26 cellular contexts compared by ENCODE assay signal in the genomic region with DNA sequence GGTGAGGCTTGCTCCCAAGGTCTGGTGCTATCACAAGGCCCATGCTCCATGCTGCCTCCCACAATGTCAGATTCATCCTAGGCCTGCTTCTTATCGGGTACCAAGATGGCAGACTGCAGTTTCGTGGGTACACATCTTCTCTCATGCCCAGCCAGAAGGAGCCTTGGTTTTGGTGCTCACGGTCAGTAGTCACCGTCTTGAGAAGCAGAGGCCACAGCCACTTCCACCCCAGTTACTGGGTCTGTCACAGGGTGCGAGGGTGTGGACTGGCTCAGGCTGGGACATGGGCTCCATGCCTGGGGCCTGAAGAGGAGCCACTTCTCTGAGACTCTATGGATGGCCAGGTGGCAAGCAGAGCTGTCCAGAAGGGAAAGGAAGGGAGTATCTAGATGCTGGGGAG.
DNase-seq lines count a peak whose midpoint lies in the region; ATAC-seq, FAIRE-seq and TF ChIP-seq lines count a peak whose summit lies in the region.
"Had no signal": no experiment of that assay in that cellular context is flagged by ENCODE, and none has a peak within 500 bp of the region (broad histone marks: within the 10 kb centered on the region; RNA-seq: fewer than 3 reads in every experiment).

No MANE protein-coding gene starts in this region.

- no peak for TF ChIP-seq POLR2A in H1 (IDR thresholded peaks at IDR 0.05; ENCODE audit: control extremely low read depth in 1 of 2, low read depth in 2 of 2, low read length in 2 of 2)

- no peak overlapping the region for H3K9ac ChIP-seq in H1 (replicated peaks in 1 of 4; ENCODE audit: extremely low read depth in 1 of 4, low read depth in 3 of 4, low read length in 3 of 4)
- H3K9ac ChIP-seq: KMS-11 had no signal

- no peak overlapping the region for H4K5ac ChIP-seq in H1 (ENCODE audit: insufficient read length, low read depth, low read length)

- H3K79me1 ChIP-seq in H1 (ENCODE audit: low read depth, low read length): no peaks in the 10 kb centered on the region

- H3K27me3 Mint-ChIP-seq in activated CD8-positive, alpha-beta memory T cell treated with anti-CD3 and anti-CD28 coated beads, Interleukin-2, amount 10 ng/mL, durations not matched to agents 7 days and 5 days: no peaks in the 10 kb centered on the region
- no peaks in the 10 kb centered on the region for H3K27me3 Mint-ChIP-seq in osteocyte (ENCODE audit: unreplicated experiment)
- H3K27me3 Mint-ChIP-seq in type B pancreatic cell: no peaks in the 10 kb centered on the region

- no peaks in the 10 kb centered on the region for H3K36me3 ChIP-seq in H1 (ENCODE audit: control insufficient read depth in 2 of 4, insufficient read depth in 4 of 4, low read length in 3 of 4)
- no peaks in the 10 kb centered on the region for H3K36me3 ChIP-seq in mucosa of descending colon (ENCODE audit: low read depth)
- H3K36me3 ChIP-seq: BE2C had no signal

- POLR2A ChIA-PET in H1 (lab: Charles Lee; ENCODE audit: partially characterized antibody): no interaction called here

- H3K9me3 Mint-ChIP-seq in activated CD8-positive, alpha-beta memory T cell treated with anti-CD3 and anti-CD28 coated beads, Interleukin-2, amount 10 ng/mL, durations not matched to agents 7 days and 5 days (ENCODE audit: low read depth): no peaks in the 10 kb centered on the region
- H3K9me3 Mint-ChIP-seq in osteocyte (ENCODE audit: unreplicated experiment): no peaks in the 10 kb centered on the region
- H3K9me3 Mint-ChIP-seq in type B pancreatic cell: no peaks in the 10 kb centered on the region

- H2BK5ac ChIP-seq in H1 (ENCODE audit: low read depth, low read length): peak overlapping the region; percentile 52; the same call in 1 of the 2 replicates

- no peak for TF ChIP-seq EP300 in H1 (IDR thresholded peaks at IDR 0.05; ENCODE audit: borderline replicate concordance in 1 of 2, low read depth in 2 of 2, low read length in 2 of 2)

- CTCF ChIA-PET in activated CD8-positive, alpha-beta memory T cell treated with anti-CD3 and anti-CD28 coated beads, Interleukin-2, amount 10 ng/mL, durations not matched to agents 7 days and 5 days (lab: Charles Lee): no interaction called here
- CTCF ChIA-PET in H1 (lab: Charles Lee; ENCODE audit: partially characterized antibody): no interaction called here

- H3K9me3 ChIP-seq in H1 (ENCODE audit: insufficient read depth in 2 of 2, low read depth in 1 of 2, low read length in 1 of 2) (peaks cover 0 to 4% of the 10 kb centered on the region in 2 experiments; a peak in 1 of 4 replicates), mucosa of descending colon (no peaks in the 10 kb centered on the region)
- H3K9me3 ChIP-seq: BE2C had no signal

- H2BK20ac ChIP-seq in H1 (ENCODE audit: low read length): 0 out of 2 replicates have a peak overlapping the region, but pooled peaks have one; percentile 3

- peak overlapping the region; percentile 1; the same call in 1 of the 2 replicates for H2BK15ac ChIP-seq in H1 (ENCODE audit: low read length)

- no peaks in the 10 kb centered on the region for H3K36me3 Mint-ChIP-seq in activated CD8-positive, alpha-beta memory T cell treated with anti-CD3 and anti-CD28 coated beads, Interleukin-2, amount 10 ng/mL, durations not matched to agents 7 days and 5 days
- H3K36me3 Mint-ChIP-seq in osteocyte (ENCODE audit: unreplicated experiment) (no peaks in the 10 kb centered on the region), type B pancreatic cell (no peaks in the 10 kb centered on the region)
- H3K36me3 Mint-ChIP-seq: IgD-negative memory B cell had no signal

- ATAC-seq in activated CD8-positive, alpha-beta memory T cell treated with anti-CD3 and anti-CD28 coated beads, Interleukin-2, amount 10 ng/mL, durations not matched to agents 7 days and 5 days: no peak
- ATAC-seq in HG03469 (IDR thresholded peaks at IDR 0.05; ENCODE audit: unreplicated experiment) (no peak), mucosa of descending colon (no peak)
- ATAC-seq: Panc1 had no signal

- H3K27me3 ChIP-seq in H1 (replicated peaks in 1 of 4; ENCODE audit: control insufficient read depth in 3 of 4, extremely low read depth in 1 of 4, insufficient read depth in 3 of 4, low read length in 3 of 4): no peaks in the 10 kb centered on the region; a peak in 1 of 7 replicates
- H3K27me3 ChIP-seq: BE2C had no signal

- no peak overlapping the region for H3K27ac ChIP-seq in H1 (ENCODE audit: low read depth, low read length)
- H3K27ac ChIP-seq: 22Rv1, HL-60, KMS-11, RWPE1 had no signal

- no peaks in the 10 kb centered on the region for H3K23me2 ChIP-seq in H1 (ENCODE audit: low read depth, low read length)

- H2AK5ac ChIP-seq in H1 (ENCODE audit: low read depth, low read length): no peak overlapping the region

- H2AFZ ChIP-seq in H1 (ENCODE audit: low read length): no peak overlapping the region

- DNase-seq in activated CD8-positive, alpha-beta memory T cell treated with anti-CD3 and anti-CD28 coated beads, Interleukin-2, amount 50 U/mL, for 48 hours: peak; percentile 7
- no peak for DNase-seq in activated CD8-positive, alpha-beta memory T cell treated with anti-CD3 and anti-CD28 coated beads, Interleukin-2, amount 10 ng/mL, durations not matched to agents 7 days and 5 days
- DNase-seq in H1 (ENCODE audit: low read depth in 1 of 2, low spot score in 2 of 2): peak in 1 of 2 experiments; percentile 32
- DNase-seq in osteocyte (ENCODE audit: extremely low spot score, unreplicated experiment): peak; percentile 67
- DNase-seq in type B pancreatic cell (ENCODE audit: extremely low spot score, unreplicated experiment): peak; percentile 56
- no peak for DNase-seq in stimulated activated naive CD4-positive, alpha-beta T cell treated with Interleukin-2 at 50 U/mL for 16 hours (lab: John Stamatoyannopoulos, UW)
- DNase-seq in mucosa of descending colon: no peak
- DNase-seq: BE2C, Calu3, DMS153, H7, NCI-H1092, NCI-H1436, NCI-H187, NCI-H2081 treated with DMSO at 0.1 percent for 48 hours, NCI-H2171, NCI-H226, NCI-H510A, SHP77 had no signal

- TF ChIP-seq RAD21 in H1 (IDR thresholded peaks at IDR 0.05 in 1 of 2, conservative IDR thresholded peaks at IDR 0.05 in 1 of 2; ENCODE audit: low read depth in 2 of 2, low read length in 2 of 2): no peak

- 96% methylated on average over 5 of the region's 5 CpGs; no CpG with 5 or more reads in 1 of the 2 experiments for WGBS in H1 (ENCODE audit: extremely low coverage in 1 of 2, insufficient coverage in 1 of 2, insufficient read length in 1 of 2, insufficient replicate concordance in 2 of 2, low coverage in 1 of 2, low lambda C conversion rate in 2 of 2, missing lambda C conversion rate in 1 of 2), 2 experiments

- H2BK12ac ChIP-seq in H1 (ENCODE audit: low read depth, low read length): peak overlapping the region; percentile 33; the same call in 1 of the 2 replicates

- H3K4me3 Mint-ChIP-seq in activated CD8-positive, alpha-beta memory T cell treated with anti-CD3 and anti-CD28 coated beads, Interleukin-2, amount 10 ng/mL, durations not matched to agents 7 days and 5 days: no peak overlapping the region
- H3K4me3 Mint-ChIP-seq in osteocyte (ENCODE audit: unreplicated experiment) (no peak overlapping the region), type B pancreatic cell (no peak overlapping the region)
- H3K4me3 Mint-ChIP-seq: IgD-negative memory B cell had no signal

- no peak overlapping the region for H3K4me2 ChIP-seq in H1 (ENCODE audit: insufficient read depth in 1 of 2, low read depth in 2 of 2, low read length in 2 of 2)
- H3K4me2 ChIP-seq: KMS-11 had no signal

- intact Hi-C loops in mucosa of descending colon (cut with DNase I, micrococcal nuclease): no loop called here

- no peak overlapping the region for H3K23ac ChIP-seq in H1 (ENCODE audit: insufficient read length)

- no peak overlapping the region for H3K56ac ChIP-seq in H1 (replicated peaks; ENCODE audit: insufficient read length, low read depth, low read length)

- no peak overlapping the region for H2BK120ac ChIP-seq in H1 (replicated peaks; ENCODE audit: low read depth, low read length)

- no peak overlapping the region for H3K4me3 ChIP-seq in H1 (ENCODE audit: extremely low read depth in 1 of 4, insufficient read depth in 2 of 4, low read depth in 3 of 4, low read length in 4 of 4)
- no peak overlapping the region for H3K4me3 ChIP-seq in mucosa of descending colon

- no peak overlapping the region for H3K18ac ChIP-seq in H1 (ENCODE audit: extremely low read depth, low read length)

- no peak for FAIRE-seq in H1 (lab: Jason Lieb, UNC)

- H3K79me2 ChIP-seq in H1 (ENCODE audit: control insufficient read depth in 1 of 2, insufficient read depth in 2 of 2, low read length in 2 of 2): no peaks in the 10 kb centered on the region

- no peak overlapping the region for H3K27ac Mint-ChIP-seq in activated CD8-positive, alpha-beta memory T cell treated with anti-CD3 and anti-CD28 coated beads, Interleukin-2, amount 10 ng/mL, durations not matched to agents 7 days and 5 days
- no peak overlapping the region for H3K27ac Mint-ChIP-seq in osteocyte (ENCODE audit: unreplicated experiment)
- no peak overlapping the region for H3K27ac Mint-ChIP-seq in type B pancreatic cell
- H3K27ac Mint-ChIP-seq: IgD-negative memory B cell had no signal

- no peak overlapping the region for H3K14ac ChIP-seq in H1 (ENCODE audit: insufficient read length)

- no peak overlapping the region for H4K91ac ChIP-seq in H1 (replicated peaks; ENCODE audit: insufficient read length, low read length)

- H4K8ac ChIP-seq in H1 (ENCODE audit: extremely low read depth, insufficient read depth, low read length): peak overlapping the region; percentile 28

- H3K4me1 Mint-ChIP-seq in activated CD8-positive, alpha-beta memory T cell treated with anti-CD3 and anti-CD28 coated beads, Interleukin-2, amount 10 ng/mL, durations not matched to agents 7 days and 5 days: no peaks in the 10 kb centered on the region
- no peaks in the 10 kb centered on the region for H3K4me1 Mint-ChIP-seq in osteocyte (ENCODE audit: unreplicated experiment)
- peaks cover 20% of the 10 kb centered on the region for H3K4me1 Mint-ChIP-seq in type B pancreatic cell (ENCODE audit: unreplicated experiment)
- H3K4me1 Mint-ChIP-seq: IgD-negative memory B cell had no signal

- H4K20me1 ChIP-seq in H1 (replicated peaks in 1 of 2; ENCODE audit: control insufficient read depth in 1 of 2, insufficient read depth in 2 of 2, low read length in 2 of 2): no peaks in the 10 kb centered on the region

- H3K4ac ChIP-seq in H1 (replicated peaks; ENCODE audit: insufficient read length, low read depth, low read length): no peak overlapping the region

- peaks cover 0 to 18% (median 6%) of the 10 kb centered on the region in 4 experiments; a peak in 5 of 7 replicates for H3K4me1 ChIP-seq in H1 (replicated peaks in 1 of 4; ENCODE audit: control insufficient read depth in 3 of 4, insufficient read depth in 4 of 4, low read length in 3 of 4)
- H3K4me1 ChIP-seq in mucosa of descending colon (ENCODE audit: low read depth): no peaks in the 10 kb centered on the region
- H3K4me1 ChIP-seq: BE2C had no signal

- TF ChIP-seq CTCF in H1 (IDR thresholded peaks at IDR 0.05; ENCODE audit: control extremely low read depth in 1 of 3, insufficient read depth in 1 of 3, low read depth in 1 of 3, low read length in 3 of 3) (no peak), osteocyte (IDR thresholded peaks at IDR 0.05) (no peak), type B pancreatic cell (conservative IDR thresholded peaks at IDR 0.05) (no peak), mucosa of descending colon (IDR thresholded peaks at IDR 0.05) (no peak)

Comparison
In these comparisons a context has a peak if more than half of its experiments do, and no peak if none do; other contexts are left out.
1. DNase-seq: peak in activated CD8-positive, alpha-beta memory T cell treated with anti-CD3 and anti-CD28 coated beads, Interleukin-2, amount 50 U/mL, for 48 hours (single experiment), osteocyte (single experiment) and type B pancreatic cell (single experiment); none in activated CD8-positive, alpha-beta memory T cell treated with anti-CD3 and anti-CD28 coated beads, Interleukin-2, amount 10 ng/mL, durations not matched to agents 7 days and 5 days (single experiment), stimulated activated naive CD4-positive, alpha-beta T cell treated with Interleukin-2 at 50 U/mL for 16 hours (single experiment) and mucosa of descending colon (0 of 3).